In genomic region chr3:98991393-98991792, GRCh38 we compare ENCODE assay signal across 20 cellular contexts.
DNase-seq lines count a peak whose midpoint lies in the region; ATAC-seq, FAIRE-seq and TF ChIP-seq lines count a peak whose summit lies in the region.
"Had no signal": no experiment of that assay in that cellular context is flagged by ENCODE, and none has a peak within 500 bp of the region (broad histone marks: within the 10 kb centered on the region; RNA-seq: fewer than 3 reads in every experiment).

No MANE protein-coding gene starts in this region.

- H3K36me3 ChIP-seq in ACC112 (ENCODE audit: insufficient read depth, low read length) (no peaks in the 10 kb centered on the region), RWPE2 (ENCODE audit: low read depth) (no peaks in the 10 kb centered on the region), MG63 (no peaks in the 10 kb centered on the region)
- H3K36me3 ChIP-seq: tibial nerve had no signal

- H3K4me1 ChIP-seq in ACC112 (ENCODE audit: control insufficient read depth, insufficient read depth, low read length, unreplicated experiment), result peaks cover 7% of the 10 kb centered on the region
- peaks cover 5% of the 10 kb centered on the region for H3K4me1 ChIP-seq in RWPE2 (ENCODE audit: insufficient read depth, poor library complexity, severe bottlenecking)
- H3K4me1 ChIP-seq: psoas muscle had no signal

- TF ChIP-seq CTCF in RWPE2 (IDR thresholded peaks at IDR 0.05; ENCODE audit: poor library complexity, severe bottlenecking), result peak; percentile 37

- TF ChIP-seq POLR2A in GM12892 (IDR thresholded peaks at IDR 0.05; ENCODE audit: low read depth, low read length), result no peak

- ATAC-seq in RWPE2 (ENCODE audit: low read depth), result no peak
- no peak for ATAC-seq in HG03378 (IDR thresholded peaks at IDR 0.05; ENCODE audit: unreplicated experiment)
- ATAC-seq in HG03469 (IDR thresholded peaks at IDR 0.05; ENCODE audit: unreplicated experiment), result no peak
- ATAC-seq: activated CD4-positive, alpha-beta T cell treated with anti-CD3 and anti-CD28 coated beads for 36 hours; Panc1; psoas muscle had no signal

- peak; percentile 90 for FAIRE-seq in GM12892 (lab: Jason Lieb, UNC)
- FAIRE-seq: islet of Langerhans had no signal

- H2AFZ ChIP-seq in ACC112 (ENCODE audit: low read length, unreplicated experiment), result peak overlapping the region; percentile 52

- H3K79me2 ChIP-seq in ACC112 (ENCODE audit: control insufficient read depth, insufficient read depth, low read length, unreplicated experiment), result peaks cover 5% of the 10 kb centered on the region

- H3K4me3 ChIP-seq in ACC112 (ENCODE audit: low read depth, low read length) (no peak overlapping the region), RWPE2 (ENCODE audit: severe bottlenecking) (no peak overlapping the region), MG63 (no peak overlapping the region)
- H3K4me3 ChIP-seq: dorsolateral prefrontal cortex, psoas muscle, tibial nerve had no signal

- H3K27ac ChIP-seq in ACC112 (ENCODE audit: low read depth, low read length) (peak overlapping the region; percentile 1; the same call in 1 of the 2 replicates), RWPE2 (ENCODE audit: poor library complexity, severe bottlenecking) (no peak overlapping the region)
- H3K27ac ChIP-seq: dorsolateral prefrontal cortex, psoas muscle, tibial nerve had no signal

- H3K9me3 ChIP-seq in RWPE2 (ENCODE audit: severe bottlenecking) (no peaks in the 10 kb centered on the region), MG63 (0 out of 2 replicates have a peak, but pooled peaks cover 2% of the 10 kb centered on the region)
- H3K9me3 ChIP-seq: psoas muscle, tibial nerve had no signal

- DNase-seq in GM12892 (ENCODE audit: insufficient read length) (no peak), RWPE2 (ENCODE audit: low spot score) (no peak), glomerular visceral epithelial cell (ENCODE audit: extremely low spot score) (peak; percentile 27), MG63 (no peak), NCI-H1930 (lab: John Stamatoyannopoulos, UW) (no peak)
- DNase-seq: activated CD4-positive, alpha-beta T cell treated with anti-CD3 and anti-CD28 coated beads for 36 hours; activated T-cell treated with anti-CD3 and anti-CD28 coated beads, Interleukin-2, amount 50 U/mL, for 24 hours; amniotic stem cell; DMS79; dorsolateral prefrontal cortex; foreskin melanocyte; NCI-H1417; psoas muscle; T-helper 1 cell had no signal

- H3K27me3 ChIP-seq in ACC112 (ENCODE audit: insufficient read depth, low read length), result no peaks in the 10 kb centered on the region
- H3K27me3 ChIP-seq in RWPE2 (ENCODE audit: insufficient read depth, poor library complexity, severe bottlenecking), result no peaks in the 10 kb centered on the region
- no peaks in the 10 kb centered on the region for H3K27me3 ChIP-seq in MG63
- H3K27me3 ChIP-seq: tibial nerve had no signal
